1 cellular context compared by ENCODE assay signal in the genomic region with DNA sequence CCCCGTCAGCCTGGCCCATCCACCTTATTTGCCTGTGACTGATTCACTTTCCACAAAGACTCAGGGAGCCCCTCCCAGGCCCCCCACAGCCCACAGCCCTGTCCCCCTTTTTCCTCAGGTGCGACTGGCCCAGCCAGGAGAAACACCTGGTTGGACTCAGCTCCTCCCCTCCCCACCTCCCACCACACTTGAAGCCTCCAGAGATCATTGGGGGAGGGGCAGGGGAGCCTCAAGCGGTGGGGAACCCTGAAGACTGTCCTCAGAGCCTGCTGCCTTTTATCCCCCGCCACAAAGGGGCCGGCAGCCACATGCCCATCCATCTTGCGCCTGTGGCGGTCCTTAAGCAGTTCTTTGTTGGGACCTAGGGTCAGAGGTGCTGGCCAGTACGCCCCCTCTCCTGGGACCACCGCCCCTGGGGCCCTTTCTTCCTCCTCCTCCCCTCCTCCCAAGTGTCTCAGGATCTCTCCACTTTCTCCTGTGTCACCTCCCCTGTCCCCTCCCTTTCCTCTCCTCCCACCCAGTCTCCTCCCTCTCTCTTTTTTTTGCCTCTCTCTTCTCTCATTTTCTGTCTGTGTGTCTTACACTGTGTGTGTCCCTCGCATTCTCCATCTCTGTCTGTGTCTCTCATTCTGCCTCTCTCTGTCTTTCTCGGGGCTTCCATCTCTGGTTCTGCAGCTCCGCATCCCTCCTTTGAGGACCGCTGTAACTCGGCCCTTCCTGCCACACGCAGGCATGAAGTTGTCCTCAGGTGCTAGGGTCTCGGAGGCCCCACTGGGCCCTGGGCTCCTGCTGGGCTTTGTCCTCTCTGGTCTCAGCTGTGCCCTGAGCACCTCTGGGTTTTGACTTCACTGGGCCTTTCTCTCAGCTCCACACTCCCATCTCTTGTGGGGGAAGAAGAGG.
TF ChIP-seq lines count a peak whose summit lies in the region.

No MANE protein-coding gene starts in this region.

TF ChIP-seq in WTC11, 78 proteins besides CTCF, POLR2A, EP300 and RAD21 (continued from another document):
- TF ChIP-seq, protein P1, sequence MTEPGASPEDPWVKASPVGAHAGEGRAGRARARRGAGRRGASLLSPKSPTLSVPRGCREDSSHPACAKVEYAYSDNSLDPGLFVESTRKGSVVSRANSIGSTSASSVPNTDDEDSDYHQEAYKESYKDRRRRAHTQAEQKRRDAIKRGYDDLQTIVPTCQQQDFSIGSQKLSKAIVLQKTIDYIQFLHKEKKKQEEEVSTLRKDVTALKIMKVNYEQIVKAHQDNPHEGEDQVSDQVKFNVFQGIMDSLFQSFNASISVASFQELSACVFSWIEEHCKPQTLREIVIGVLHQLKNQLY (CRISPR knock-in tag; IDR thresholded peaks at IDR 0.05), result no peak
- TF ChIP-seq PRRX2 (CRISPR knock-in tag; IDR thresholded peaks at IDR 0.05) (no peak), HMGA2 (CRISPR knock-in tag; IDR thresholded peaks at IDR 0.05) (no peak), ZNF121 (CRISPR knock-in tag; IDR thresholded peaks at IDR 0.05) (no peak; the same call in 1 of the 2 replicates), NR1H2 (CRISPR knock-in tag; IDR thresholded peaks at IDR 0.05) (no peak), FOXP1 (CRISPR knock-in tag; IDR thresholded peaks at IDR 0.05; ENCODE audit: borderline replicate concordance) (no peak), ZNF138 (CRISPR knock-in tag; conservative IDR thresholded peaks at IDR 0.05) (no peak), CBFB (CRISPR knock-in tag; IDR thresholded peaks at IDR 0.05; ENCODE audit: low read depth) (no peak), FOXJ3 (CRISPR knock-in tag; IDR thresholded peaks at IDR 0.05; ENCODE audit: borderline replicate concordance) (no peak), JAZF1 (CRISPR knock-in tag; IDR thresholded peaks at IDR 0.05) (no peak), CREB1 (CRISPR knock-in tag; IDR thresholded peaks at IDR 0.05) (no peak), ZNF396 (CRISPR knock-in tag; IDR thresholded peaks at IDR 0.05; ENCODE audit: borderline replicate concordance) (no peak), RORB (CRISPR knock-in tag; IDR thresholded peaks at IDR 0.05) (no peak), TCF7 (CRISPR knock-in tag; IDR thresholded peaks at IDR 0.05; ENCODE audit: low read depth) (no peak)
- TF ChIP-seq, protein P2, sequence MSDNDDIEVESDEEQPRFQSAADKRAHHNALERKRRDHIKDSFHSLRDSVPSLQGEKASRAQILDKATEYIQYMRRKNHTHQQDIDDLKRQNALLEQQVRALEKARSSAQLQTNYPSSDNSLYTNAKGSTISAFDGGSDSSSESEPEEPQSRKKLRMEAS (CRISPR knock-in tag; IDR thresholded peaks at IDR 0.05), result peak; percentile 77
- TF ChIP-seq, protein P3, sequence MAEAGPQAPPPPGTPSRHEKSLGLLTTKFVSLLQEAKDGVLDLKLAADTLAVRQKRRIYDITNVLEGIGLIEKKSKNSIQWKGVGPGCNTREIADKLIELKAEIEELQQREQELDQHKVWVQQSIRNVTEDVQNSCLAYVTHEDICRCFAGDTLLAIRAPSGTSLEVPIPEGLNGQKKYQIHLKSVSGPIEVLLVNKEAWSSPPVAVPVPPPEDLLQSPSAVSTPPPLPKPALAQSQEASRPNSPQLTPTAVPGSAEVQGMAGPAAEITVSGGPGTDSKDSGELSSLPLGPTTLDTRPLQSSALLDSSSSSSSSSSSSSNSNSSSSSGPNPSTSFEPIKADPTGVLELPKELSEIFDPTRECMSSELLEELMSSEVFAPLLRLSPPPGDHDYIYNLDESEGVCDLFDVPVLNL (CRISPR knock-in tag; IDR thresholded peaks at IDR 0.05; ENCODE audit: borderline replicate concordance, low read depth), result no peak
- TF ChIP-seq, protein P4, sequence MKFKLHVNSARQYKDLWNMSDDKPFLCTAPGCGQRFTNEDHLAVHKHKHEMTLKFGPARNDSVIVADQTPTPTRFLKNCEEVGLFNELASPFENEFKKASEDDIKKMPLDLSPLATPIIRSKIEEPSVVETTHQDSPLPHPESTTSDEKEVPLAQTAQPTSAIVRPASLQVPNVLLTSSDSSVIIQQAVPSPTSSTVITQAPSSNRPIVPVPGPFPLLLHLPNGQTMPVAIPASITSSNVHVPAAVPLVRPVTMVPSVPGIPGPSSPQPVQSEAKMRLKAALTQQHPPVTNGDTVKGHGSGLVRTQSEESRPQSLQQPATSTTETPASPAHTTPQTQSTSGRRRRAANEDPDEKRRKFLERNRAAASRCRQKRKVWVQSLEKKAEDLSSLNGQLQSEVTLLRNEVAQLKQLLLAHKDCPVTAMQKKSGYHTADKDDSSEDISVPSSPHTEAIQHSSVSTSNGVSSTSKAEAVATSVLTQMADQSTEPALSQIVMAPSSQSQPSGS (CRISPR knock-in tag; IDR thresholded peaks at IDR 0.05; ENCODE audit: borderline replicate concordance, low read depth), result no peak
- TF ChIP-seq, protein P5, sequence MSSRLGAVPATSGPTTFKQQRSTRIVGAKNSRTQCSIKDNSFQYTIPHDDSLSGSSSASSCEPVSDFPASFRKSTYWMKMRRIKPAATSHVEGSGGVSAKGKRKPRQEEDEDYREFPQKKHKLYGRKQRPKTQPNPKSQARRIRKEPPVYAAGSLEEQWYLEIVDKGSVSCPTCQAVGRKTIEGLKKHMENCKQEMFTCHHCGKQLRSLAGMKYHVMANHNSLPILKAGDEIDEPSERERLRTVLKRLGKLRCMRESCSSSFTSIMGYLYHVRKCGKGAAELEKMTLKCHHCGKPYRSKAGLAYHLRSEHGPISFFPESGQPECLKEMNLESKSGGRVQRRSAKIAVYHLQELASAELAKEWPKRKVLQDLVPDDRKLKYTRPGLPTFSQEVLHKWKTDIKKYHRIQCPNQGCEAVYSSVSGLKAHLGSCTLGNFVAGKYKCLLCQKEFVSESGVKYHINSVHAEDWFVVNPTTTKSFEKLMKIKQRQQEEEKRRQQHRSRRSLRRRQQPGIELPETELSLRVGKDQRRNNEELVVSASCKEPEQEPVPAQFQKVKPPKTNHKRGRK (CRISPR knock-in tag; IDR thresholded peaks at IDR 0.05; ENCODE audit: borderline replicate concordance), result no peak
- TF ChIP-seq, protein P6, sequence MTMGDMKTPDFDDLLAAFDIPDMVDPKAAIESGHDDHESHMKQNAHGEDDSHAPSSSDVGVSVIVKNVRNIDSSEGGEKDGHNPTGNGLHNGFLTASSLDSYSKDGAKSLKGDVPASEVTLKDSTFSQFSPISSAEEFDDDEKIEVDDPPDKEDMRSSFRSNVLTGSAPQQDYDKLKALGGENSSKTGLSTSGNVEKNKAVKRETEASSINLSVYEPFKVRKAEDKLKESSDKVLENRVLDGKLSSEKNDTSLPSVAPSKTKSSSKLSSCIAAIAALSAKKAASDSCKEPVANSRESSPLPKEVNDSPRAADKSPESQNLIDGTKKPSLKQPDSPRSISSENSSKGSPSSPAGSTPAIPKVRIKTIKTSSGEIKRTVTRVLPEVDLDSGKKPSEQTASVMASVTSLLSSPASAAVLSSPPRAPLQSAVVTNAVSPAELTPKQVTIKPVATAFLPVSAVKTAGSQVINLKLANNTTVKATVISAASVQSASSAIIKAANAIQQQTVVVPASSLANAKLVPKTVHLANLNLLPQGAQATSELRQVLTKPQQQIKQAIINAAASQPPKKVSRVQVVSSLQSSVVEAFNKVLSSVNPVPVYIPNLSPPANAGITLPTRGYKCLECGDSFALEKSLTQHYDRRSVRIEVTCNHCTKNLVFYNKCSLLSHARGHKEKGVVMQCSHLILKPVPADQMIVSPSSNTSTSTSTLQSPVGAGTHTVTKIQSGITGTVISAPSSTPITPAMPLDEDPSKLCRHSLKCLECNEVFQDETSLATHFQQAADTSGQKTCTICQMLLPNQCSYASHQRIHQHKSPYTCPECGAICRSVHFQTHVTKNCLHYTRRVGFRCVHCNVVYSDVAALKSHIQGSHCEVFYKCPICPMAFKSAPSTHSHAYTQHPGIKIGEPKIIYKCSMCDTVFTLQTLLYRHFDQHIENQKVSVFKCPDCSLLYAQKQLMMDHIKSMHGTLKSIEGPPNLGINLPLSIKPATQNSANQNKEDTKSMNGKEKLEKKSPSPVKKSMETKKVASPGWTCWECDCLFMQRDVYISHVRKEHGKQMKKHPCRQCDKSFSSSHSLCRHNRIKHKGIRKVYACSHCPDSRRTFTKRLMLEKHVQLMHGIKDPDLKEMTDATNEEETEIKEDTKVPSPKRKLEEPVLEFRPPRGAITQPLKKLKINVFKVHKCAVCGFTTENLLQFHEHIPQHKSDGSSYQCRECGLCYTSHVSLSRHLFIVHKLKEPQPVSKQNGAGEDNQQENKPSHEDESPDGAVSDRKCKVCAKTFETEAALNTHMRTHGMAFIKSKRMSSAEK (CRISPR knock-in tag; IDR thresholded peaks at IDR 0.05; ENCODE audit: borderline replicate concordance), result no peak
- TF ChIP-seq, protein P7, sequence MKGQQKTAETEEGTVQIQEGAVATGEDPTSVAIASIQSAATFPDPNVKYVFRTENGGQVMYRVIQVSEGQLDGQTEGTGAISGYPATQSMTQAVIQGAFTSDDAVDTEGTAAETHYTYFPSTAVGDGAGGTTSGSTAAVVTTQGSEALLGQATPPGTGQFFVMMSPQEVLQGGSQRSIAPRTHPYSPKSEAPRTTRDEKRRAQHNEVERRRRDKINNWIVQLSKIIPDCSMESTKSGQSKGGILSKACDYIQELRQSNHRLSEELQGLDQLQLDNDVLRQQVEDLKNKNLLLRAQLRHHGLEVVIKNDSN (CRISPR knock-in tag; IDR thresholded peaks at IDR 0.05), result peak; percentile 34; the same call in 1 of the 2 replicates
- TF ChIP-seq, protein P8, sequence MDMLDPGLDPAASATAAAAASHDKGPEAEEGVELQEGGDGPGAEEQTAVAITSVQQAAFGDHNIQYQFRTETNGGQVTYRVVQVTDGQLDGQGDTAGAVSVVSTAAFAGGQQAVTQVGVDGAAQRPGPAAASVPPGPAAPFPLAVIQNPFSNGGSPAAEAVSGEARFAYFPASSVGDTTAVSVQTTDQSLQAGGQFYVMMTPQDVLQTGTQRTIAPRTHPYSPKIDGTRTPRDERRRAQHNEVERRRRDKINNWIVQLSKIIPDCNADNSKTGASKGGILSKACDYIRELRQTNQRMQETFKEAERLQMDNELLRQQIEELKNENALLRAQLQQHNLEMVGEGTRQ (CRISPR knock-in tag; IDR thresholded peaks at IDR 0.05), result no peak
